8 cellular contexts compared by ENCODE assay signal in the genomic region with DNA sequence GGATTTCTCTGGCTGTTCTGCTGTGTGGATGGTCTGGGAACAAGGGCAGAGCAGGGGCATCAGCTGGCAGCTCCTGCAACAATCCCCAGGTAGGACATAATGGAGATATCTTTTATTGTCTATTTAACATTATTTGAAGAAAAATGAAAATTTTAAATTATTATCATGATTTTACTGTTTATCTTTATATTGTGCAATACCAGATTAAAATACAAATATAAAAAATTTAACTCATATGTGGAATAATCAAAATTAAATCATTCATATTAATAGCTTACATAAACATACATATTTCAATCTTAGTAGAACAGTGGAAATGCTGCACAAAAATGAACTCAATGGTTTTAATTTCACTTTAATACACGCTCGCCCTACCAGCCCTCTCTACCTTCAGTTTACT.
"Had no signal": no experiment of that assay in that cellular context is flagged by ENCODE, and none has a peak within 500 bp of the region (broad histone marks: within the 10 kb centered on the region; RNA-seq: fewer than 3 reads in every experiment).

No MANE protein-coding gene starts in this region.

- ATAC-seq: GM12878 had no signal

- FAIRE-seq: G401.6, GM12878, GM12891, GM12892, GM18507, GM19239 had no signal

- DNase-seq: GDM1, GF-D8 had no signal

- H3K4me3 ChIP-seq: GM12878 had no signal
